8 cellular contexts compared by ENCODE assay signal in the genomic region with DNA sequence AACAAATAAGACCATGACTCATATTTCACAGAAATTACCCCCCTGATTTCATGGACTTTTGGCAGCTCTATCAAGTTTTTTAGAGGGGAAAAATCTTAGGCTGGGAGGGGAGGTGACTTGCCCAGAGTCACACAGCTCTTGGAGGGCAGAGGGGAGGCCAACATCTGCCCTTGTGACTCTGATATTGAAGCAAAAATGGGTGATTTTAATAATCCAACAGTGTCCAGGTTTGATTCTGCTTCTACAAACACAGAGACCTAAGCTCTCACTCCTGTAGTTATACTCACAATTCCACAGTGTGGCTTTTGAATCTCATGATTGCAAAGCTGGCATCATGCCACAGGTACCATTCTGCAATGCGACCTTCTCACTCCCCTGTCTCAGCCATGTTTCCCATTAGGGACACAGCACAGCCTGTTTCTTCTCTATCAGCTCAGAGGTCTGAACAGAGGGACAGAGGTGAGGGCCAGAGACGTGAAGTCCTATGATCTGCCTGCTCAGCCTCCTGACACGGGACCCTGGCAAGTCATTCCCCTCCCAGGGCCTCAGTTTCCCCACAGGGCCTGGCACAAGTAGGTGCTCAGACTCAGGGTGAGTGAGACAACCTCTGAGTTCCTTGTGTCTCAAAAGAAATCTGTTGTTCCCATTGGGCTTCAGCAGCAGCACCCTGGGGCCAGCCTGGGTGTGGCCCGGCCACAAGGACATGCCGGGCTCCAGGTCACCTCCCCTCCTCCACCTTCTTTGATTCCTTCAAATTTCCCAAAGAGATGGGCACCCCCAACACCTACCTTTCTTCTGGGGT. TPM values are rescaled to one million over a fixed set of nuclear protein-coding genes. Genes with fewer than 3 reads are reported as not detected.
DNase-seq lines count a peak whose midpoint lies in the region; ATAC-seq and TF ChIP-seq lines count a peak whose summit lies in the region.

No MANE protein-coding gene starts in this region.

- H3K36me3 ChIP-seq in ascending aorta: peaks cover 0 to 3% of the 10 kb centered on the region in 2 donors
- H3K36me3 ChIP-seq in stomach: peaks cover 0 to 33% (median 11%) of the 10 kb centered on the region in 4 donors

- H3K9me3 ChIP-seq in ascending aorta (no peaks in the 10 kb centered on the region), stomach (no peaks in the 10 kb centered on the region)

- no peaks in the 10 kb centered on the region for H3K27me3 ChIP-seq in ascending aorta
- H3K27me3 ChIP-seq in stomach: no peaks in the 10 kb centered on the region

- H3K27ac ChIP-seq in ascending aorta: peak overlapping the region; percentile 86 to 90
- H3K27ac ChIP-seq in stomach: peak overlapping the region; percentile 90 to 95 (median 93)

- intact Hi-C loops in ascending aorta (cut with DNase I): loop anchor here (1.0 to 5.0 kb wide), 3 partner anchors 15 to 82 kb away; partner anchors contain the start of gene APOL1
- intact Hi-C loops in stomach (cut with DNase I; ENCODE audit: low total_unique reads): no loop called here

- 0 to 4% (median 0%) methylated on average over 4 to 5 of the region's 5 CpGs for WGBS in stomach, 5 donors

- no peak for TF ChIP-seq EP300 in stomach (IDR thresholded peaks at IDR 0.05)

- peak; percentile 35 for DNase-seq in Daoy (ENCODE audit: low read depth)
- no peak for DNase-seq in Jurkat, Clone E6-1 (ENCODE audit: low read depth, low spot score)
- no peak for DNase-seq in ascending aorta (ENCODE audit: low spot score in 2 of 2)
- peak; percentile 12 for DNase-seq in inferior parietal cortex (ENCODE audit: extremely low spot score)
- no peak for DNase-seq in stomach
- no peak for DNase-seq in stimulated activated naive CD4-positive, alpha-beta T cell (lab: John Stamatoyannopoulos, UW)

- peaks cover 6 to 27% of the 10 kb centered on the region in 2 donors for H3K4me1 ChIP-seq in ascending aorta
- peaks cover 37 to 60% (median 52%) of the 10 kb centered on the region in 4 donors for H3K4me1 ChIP-seq in stomach

- ATAC-seq in HG02763 (IDR thresholded peaks at IDR 0.05; ENCODE audit: unreplicated experiment) (no peak), GM18511 (IDR thresholded peaks at IDR 0.05; ENCODE audit: unreplicated experiment) (no peak)

- H3K4me3 ChIP-seq in Jurkat, Clone E6-1 (ENCODE audit: low read length): peak overlapping the region; percentile 94
- peak overlapping the region; percentile 70 to 81 for H3K4me3 ChIP-seq in ascending aorta
- H3K4me3 ChIP-seq in stomach: peak overlapping the region; percentile 56 to 71 (median 68)

- no peak for TF ChIP-seq CTCF in ascending aorta (IDR thresholded peaks at IDR 0.05)
- no peak for TF ChIP-seq CTCF in stomach (IDR thresholded peaks at IDR 0.05)

- TF ChIP-seq POLR2A in stomach (IDR thresholded peaks at IDR 0.05): no peak

RNA-seq across cellular contexts. Expression of gene APOL2, which starts 0.8 kb away (rescaled TPM):
- 43.7 and 51.4 TPM in 2 replicates for total RNA-seq in Daoy (2014; rRNA removed; shearing (Covaris generic))
- 20.9 TPM for polyA plus RNA-seq in Jurkat, Clone E6-1 (2012; ENCODE audit: insufficient read depth, insufficient read length)
- total RNA-seq in ascending aorta (34.3 TPM), stomach (100 to 1,000 TPM in 1 of 5 donors, 10 to 100 TPM in 4; 11.6 to 101 (median 44.9) TPM)
- 10 to 100 TPM; 18.8 to 36.9 (median 20.7) TPM for polyA plus RNA-seq in stomach

RNA-seq across cellular contexts. Expression of gene APOL1, which starts 14.4 kb away (rescaled TPM):
- 15.2 and 20.0 TPM in 2 replicates for total RNA-seq in Daoy (2014; rRNA removed; shearing (Covaris generic))
- polyA plus RNA-seq in Jurkat, Clone E6-1 (2012; ENCODE audit: insufficient read depth, insufficient read length): not detected
- total RNA-seq in ascending aorta (30.1 TPM), stomach (10 to 100 TPM in 4 of 5 donors, 1 to 10 TPM in 1; 5.2 to 87.5 (median 38.2) TPM)
- polyA plus RNA-seq in stomach: 10 to 100 TPM in 2 of 3 donors, 1 to 10 TPM in 1; 7.3 to 58.1 (median 38.9) TPM

RNA-seq across cellular contexts. Expression of gene APOL4, which starts 36.9 kb away (rescaled TPM):
- total RNA-seq in Daoy (2014; rRNA removed; shearing (Covaris generic)): not detected in 2 replicates
- polyA plus RNA-seq in Jurkat, Clone E6-1 (2012; ENCODE audit: insufficient read depth, insufficient read length): not detected
- total RNA-seq in ascending aorta (not detected), stomach (10 to 100 TPM in 1 of 5 donors, 1 to 10 TPM in 2, not detected in 2; 1.2 to 13.2 (median 3.6) TPM)
- 10 to 100 TPM in 1 of 3 donors, 1 to 10 TPM in 2; 8.2 to 12.7 (median 9.7) TPM for polyA plus RNA-seq in stomach

Comparison
In these comparisons a context has a peak if more than half of its experiments do, and no peak if none do; other contexts are left out.
1. DNase-seq: peak in Daoy (single experiment) and inferior parietal cortex (single experiment); none in Jurkat, Clone E6-1 (single experiment), ascending aorta (0 of 2), stomach (single experiment) and stimulated activated naive CD4-positive, alpha-beta T cell (0 of 6).
2. Peak in every context shown above with its lines, with median percentiles within 50 percentile points of each other: H3K4me3 ChIP-seq.